ENCODE assay signal across 16 cellular contexts in genomic region chr5:53819482-53819881, GRCh38.
"Had no signal": no experiment of that assay in that cellular context is flagged by ENCODE, and none has a peak within 500 bp of the region (broad histone marks: within the 10 kb centered on the region; RNA-seq: fewer than 3 reads in every experiment).

No MANE protein-coding gene starts in this region.

- H3K4me3 Mint-ChIP-seq: activated CD4-positive, alpha-beta T cell treated with anti-CD3 and anti-CD28 coated beads, Interleukin-2, amount 10 ng/mL, durations not matched to agents 7 days and 5 days; activated T-cell treated with anti-CD3 and anti-CD28 coated beads, Interleukin-2, amount 50 U/mL, for 72 hours; endodermal cell; stimulated activated naive B cell treated with anti-CD40 and anti-IgM and Interleukin-4, amounts not matched to agents 10 μg/mL and 1 μg/mL and 100 μg/mL, for 72 hours had no signal

- H3K9me3 Mint-ChIP-seq: activated CD4-positive, alpha-beta T cell treated with anti-CD3 and anti-CD28 coated beads, Interleukin-2, amount 10 ng/mL, durations not matched to agents 7 days and 5 days; activated naive CD4-positive, alpha-beta T cell treated with anti-CD3 and anti-CD28 coated beads, Interleukin-2, amount 50 U/mL, for 72 hours; activated T-cell treated with anti-CD3 and anti-CD28 coated beads, Interleukin-2, amount 50 U/mL, for 72 hours; endodermal cell; stimulated activated naive B cell treated with anti-CD40 and anti-IgM and Interleukin-4, amounts not matched to agents 10 μg/mL and 1 μg/mL and 100 μg/mL, for 72 hours had no signal

- FAIRE-seq: keratinocyte had no signal

- H3K36me3 Mint-ChIP-seq: activated naive CD4-positive, alpha-beta T cell treated with anti-CD3 and anti-CD28 coated beads, Interleukin-2, amount 50 U/mL, for 72 hours; stimulated activated naive B cell treated with anti-CD40 and anti-IgM and Interleukin-4, amounts not matched to agents 10 μg/mL and 1 μg/mL and 100 μg/mL, for 72 hours had no signal

- H3K36me3 ChIP-seq: cardiac muscle cell, gastrocnemius medialis, neutrophil, transverse colon, vagina had no signal

- H3K27me3 ChIP-seq: gastrocnemius medialis, neutrophil, transverse colon, vagina had no signal

- H3K4me3 ChIP-seq: cardiac muscle cell, dorsolateral prefrontal cortex, gastrocnemius medialis, transverse colon, vagina had no signal

- H3K4me1 ChIP-seq: gastrocnemius medialis, transverse colon, vagina had no signal

- H3K27ac ChIP-seq: cardiac muscle cell, gastrocnemius medialis, neutrophil, transverse colon, vagina had no signal

- DNase-seq: activated CD4-positive, alpha-beta T cell treated with anti-CD3 and anti-CD28 coated beads, Interleukin-2, amount 10 ng/mL, durations not matched to agents 7 days and 5 days; activated CD8-positive, alpha-beta memory T cell treated with anti-CD3 and anti-CD28 coated beads, Interleukin-2, amount 50 U/mL, for 48 hours; activated gamma-delta T cell; activated T-cell treated with anti-CD3 and anti-CD28 coated beads, Interleukin-2, amount 50 U/mL, for 72 hours; dorsolateral prefrontal cortex; endodermal cell; gastrocnemius medialis; stimulated activated naive B cell treated with anti-CD40 and anti-IgM and Interleukin-4, amounts not matched to agents 10 μg/mL and 1 μg/mL and 100 μg/mL, for 72 hours; substantia nigra; transverse colon had no signal

- H3K9me3 ChIP-seq: gastrocnemius medialis, neutrophil, transverse colon, vagina had no signal

- H3K4me1 Mint-ChIP-seq: activated CD4-positive, alpha-beta T cell treated with anti-CD3 and anti-CD28 coated beads, Interleukin-2, amount 10 ng/mL, durations not matched to agents 7 days and 5 days had no signal

- ATAC-seq: activated naive CD4-positive, alpha-beta T cell treated with anti-CD3 and anti-CD28 coated beads, Interleukin-2, amount 50 U/mL, for 72 hours; gastrocnemius medialis; left lobe of liver had no signal

- H3K27ac Mint-ChIP-seq: activated CD4-positive, alpha-beta T cell treated with anti-CD3 and anti-CD28 coated beads, Interleukin-2, amount 10 ng/mL, durations not matched to agents 7 days and 5 days; activated T-cell treated with anti-CD3 and anti-CD28 coated beads, Interleukin-2, amount 50 U/mL, for 72 hours; endodermal cell; stimulated activated naive B cell treated with anti-CD40 and anti-IgM and Interleukin-4, amounts not matched to agents 10 μg/mL and 1 μg/mL and 100 μg/mL, for 72 hours had no signal
